Comparison of ENCODE assay signal across 9 cellular contexts in genomic region chr11:1309498-1310314, GRCh38. TPM values are rescaled to one million over a fixed set of nuclear protein-coding genes. Genes with fewer than 3 reads are reported as not detected.
A peak's percentile ranks its signal among the peaks of the same experiment; 100 is the strongest.
DNase-seq lines count a peak whose midpoint lies in the region; ATAC-seq, FAIRE-seq and TF ChIP-seq lines count a peak whose summit lies in the region.
"Had no signal": no experiment of that assay in that cellular context is flagged by ENCODE, and none has a peak within 500 bp of the region (broad histone marks: within the 10 kb centered on the region; RNA-seq: fewer than 3 reads in every experiment).

TOLLIP (minus strand) TSS chr11:1309632; CDS start chr11:1309498, 134 bp downstream.

- peaks cover 2% of the 10 kb centered on the region for H4K20me1 ChIP-seq in keratinocyte (ENCODE audit: control insufficient read depth, extremely low read depth, insufficient read depth, low read length)

- peaks cover 24% of the 10 kb centered on the region for H3K36me3 Mint-ChIP-seq in central memory CD8-positive, alpha-beta T cell (ENCODE audit: insufficient read depth)

- no peaks in the 10 kb centered on the region for H3K9me3 Mint-ChIP-seq in central memory CD8-positive, alpha-beta T cell

- H3K4me3 ChIP-seq in keratinocyte (ENCODE audit: control insufficient read depth in 2 of 3, extremely low read depth in 1 of 3, insufficient read depth in 2 of 3, low read depth in 1 of 3, low read length in 3 of 3), result peak within 1 kb of the TSS; percentile 73 to 76 (median 74)

- H3K4me1 Mint-ChIP-seq in central memory CD8-positive, alpha-beta T cell, result peaks cover 32% of the 10 kb centered on the region

- peak in 2 of 3 experiments; percentile 31 to 37 for TF ChIP-seq CTCF in keratinocyte (optimal IDR thresholded peaks at IDR 0.05 in 1 of 3, IDR thresholded peaks at IDR 0.05 in 1 of 3, conservative IDR thresholded peaks at IDR 0.05 in 1 of 3; ENCODE audit: extremely low read depth in 1 of 3, insufficient read depth in 2 of 3, low read length in 3 of 3)

- DNase-seq in AG20443 (ENCODE audit: low spot score) (peak; percentile 100), NCI-H345 treated with DMSO at 0.1 percent for 48 hours (lab: John Stamatoyannopoulos, UW; ENCODE audit: unreplicated experiment) (peak; percentile 86), keratinocyte (ENCODE audit: low read depth, low spot score) (peak; percentile 50)
- DNase-seq in central memory CD8-positive, alpha-beta T cell (ENCODE audit: low spot score in 2 of 2), result peak; percentile 99
- DNase-seq in stimulated activated CD4-positive, alpha-beta T cell treated with anti-CD3 and anti-CD28 coated beads, Interleukin-12 subunit alpha, Interleukin-12 subunit beta, amount 100 ng/mL, for 48 hours (ENCODE audit: low read depth in 2 of 3, low spot score in 1 of 3), result peak; percentile 87 to 97 (median 95)

- peak within 1 kb of the TSS; percentile 100 for H2AFZ ChIP-seq in keratinocyte (ENCODE audit: control insufficient read depth, low read length)

- ATAC-seq in GM19025 (IDR thresholded peaks at IDR 0.05; ENCODE audit: low read depth, unreplicated experiment) (peak; percentile 77), HG03280 (IDR thresholded peaks at IDR 0.05; ENCODE audit: unreplicated experiment) (peak; percentile 76)
- peak; percentile 77 to 80 for ATAC-seq in activated CD4-positive, CD25-positive, alpha-beta regulatory T cell treated with anti-CD3 and anti-CD28 coated beads, Interleukin-2, amount 50 U/mL, for 24 hours
- peak; percentile 83 for ATAC-seq in central memory CD8-positive, alpha-beta T cell (replicated peaks; ENCODE audit: extremely low read depth, poor library complexity, severe bottlenecking)

- peaks cover 7 to 12% of the 10 kb centered on the region in 2 experiments for H3K36me3 ChIP-seq in keratinocyte (ENCODE audit: control insufficient read depth in 2 of 2, extremely low read depth in 1 of 2, insufficient read depth in 2 of 2, low read length in 2 of 2)

- peaks cover 6% of the 10 kb centered on the region for H3K9me3 ChIP-seq in keratinocyte (ENCODE audit: control insufficient read depth, low read depth, low read length)

- peaks cover 4% of the 10 kb centered on the region for H3K9me1 ChIP-seq in keratinocyte (ENCODE audit: control insufficient read depth, extremely low read depth, insufficient read depth, low read length)

- peak within 1 kb of the TSS; percentile 87 for H3K9ac ChIP-seq in keratinocyte (ENCODE audit: control insufficient read depth, extremely low read depth, insufficient read depth, low read length)

- no peak for FAIRE-seq in keratinocyte (lab: Jason Lieb, UNC)
- FAIRE-seq: colon had no signal

- H3K27ac ChIP-seq in keratinocyte (ENCODE audit: control insufficient read depth, insufficient read depth, low read length), result peak within 1 kb of the TSS; percentile 80

- dilution Hi-C loops in keratinocyte (cut with MboI; ENCODE audit: extremely low pct_ligation_motif_present, low sequenced_read_pairs), result no loop called here

- peak within 1 kb of the TSS; percentile 99 for H3K4me2 ChIP-seq in keratinocyte (ENCODE audit: control insufficient read depth, extremely low read depth, insufficient read depth, low read depth, low read length)

- no peaks in the 10 kb centered on the region for H3K27me3 Mint-ChIP-seq in central memory CD8-positive, alpha-beta T cell

- H3K79me2 ChIP-seq in keratinocyte (ENCODE audit: control insufficient read depth, insufficient read depth, low read length), result peaks cover 42% of the 10 kb centered on the region

- peaks cover 37% of the 10 kb centered on the region for H3K4me1 ChIP-seq in keratinocyte (ENCODE audit: control insufficient read depth, extremely low read depth, insufficient read depth, low read length)

- H3K27ac Mint-ChIP-seq in central memory CD8-positive, alpha-beta T cell (ENCODE audit: low read depth), result peak within 1 kb of the TSS; percentile 90

- peak within 1 kb of the TSS; percentile 81 for H3K4me3 Mint-ChIP-seq in central memory CD8-positive, alpha-beta T cell

- peaks cover 7% of the 10 kb centered on the region for H3K27me3 ChIP-seq in keratinocyte (ENCODE audit: control insufficient read depth, extremely low read depth, insufficient read depth, low read length)

RNA-seq across cellular contexts. Expression of gene TOLLIP, which starts in this region (rescaled TPM):
- polyA plus RNA-seq in keratinocyte, result 40.2 to 89.3 TPM (median 73.8 TPM) in 3 replicates
- 42.4 TPM for polyA plus RNA-seq in keratinocyte (2011; ENCODE audit: low read depth)
- polyA plus RNA-seq in keratinocyte (2011; cell fraction: cytosol; rRNA removed), result 59.4 and 104 TPM in 2 replicates
- polyA plus RNA-seq in keratinocyte (2011; cell fraction: nucleus; rRNA removed), result 61.6 and 80.3 TPM in 2 replicates
- 67.5 and 77.7 TPM in 2 replicates for polyA plus RNA-seq in keratinocyte (2012; ENCODE audit: low replicate concordance)
- 69.0 to 167 TPM (median 81.6 TPM) in 3 replicates for polyA minus RNA-seq in keratinocyte
- 104 TPM for polyA minus RNA-seq in keratinocyte (2011; cell fraction: cytosol; rRNA and poly(A)+ RNA removed)
- polyA minus RNA-seq in keratinocyte (2011; cell fraction: nucleus; rRNA and poly(A)+ RNA removed), result 34.6 and 41.6 TPM in 2 replicates

Comparison
In these comparisons a context has a peak if more than half of its experiments do, and no peak if none do; other contexts are left out.
1. Peak in every context shown above with its lines: DNase-seq, ATAC-seq, H3K4me3 ChIP-seq and H3K27ac ChIP-seq.
2. DNase-seq: peak in every context shown above with its lines; median percentile 100 in AG20443; 99 in central memory CD8-positive, alpha-beta T cell; 95 in stimulated activated CD4-positive, alpha-beta T cell treated with anti-CD3 and anti-CD28 coated beads, Interleukin-12 subunit alpha, Interleukin-12 subunit beta, amount 100 ng/mL, for 48 hours; 86 in NCI-H345 treated with DMSO at 0.1 percent for 48 hours; 50 in keratinocyte.